In genomic region chr14:58662759-58663158, GRCh38 we compare ENCODE assay signal across 16 cellular contexts. TPM values are rescaled to one million over a fixed set of nuclear protein-coding genes. Genes with fewer than 3 reads are reported as not detected.
DNase-seq lines count a peak whose midpoint lies in the region; ATAC-seq and TF ChIP-seq lines count a peak whose summit lies in the region.
"Had no signal": no experiment of that assay in that cellular context is flagged by ENCODE, and none has a peak within 500 bp of the region (broad histone marks: within the 10 kb centered on the region; RNA-seq: fewer than 3 reads in every experiment).

No MANE protein-coding gene starts in this region.

- DNase-seq in DMS 273 (lab: John Stamatoyannopoulos, UW; ENCODE audit: unreplicated experiment) (peak; percentile 33), DMS 273 treated with DMSO at 0.1 percent for 48 hours (lab: John Stamatoyannopoulos, UW) (no peak), activated T-cell treated with anti-CD3 and anti-CD28 coated beads for 4 hours (no peak), T-helper 17 cell (no peak), GM13976 (ENCODE audit: low spot score) (no peak)
- no peak for DNase-seq in activated T-cell treated with anti-CD3 and anti-CD28 coated beads, Interleukin-2, amount 50 U/mL, for 72 hours
- DNase-seq: GDM1, GOT3, KG1, NCI-H1436 had no signal

- no peak overlapping the region for H3K4me3 ChIP-seq in neutrophil (ENCODE audit: low read depth in 1 of 2, low read length in 1 of 2)

- H3K9me3 ChIP-seq in T-helper 17 cell (ENCODE audit: control insufficient read depth, low read length, poor library complexity, severe bottlenecking): no peaks in the 10 kb centered on the region
- H3K9me3 ChIP-seq in neutrophil: no peaks in the 10 kb centered on the region

- in situ Hi-C loops in GM13976 (cut with MboI; ENCODE audit: low sequenced_read_pairs, unreplicated experiment): no loop called here

- TF ChIP-seq CTCF in neutrophil (IDR thresholded peaks at IDR 0.05): no peak
- TF ChIP-seq CTCF in GM13976 (IDR thresholded peaks at IDR 0.05; ENCODE audit: borderline replicate concordance, control extremely low read depth, extremely low read depth, insufficient read depth, missing control alignments): no peak

- H3K4me1 Mint-ChIP-seq in activated T-cell treated with anti-CD3 and anti-CD28 coated beads, Interleukin-2, amount 50 U/mL, for 72 hours (ENCODE audit: low read depth): peaks cover 58% of the 10 kb centered on the region
- peaks cover 5% of the 10 kb centered on the region for H3K4me1 Mint-ChIP-seq in T-helper 17 cell
- H3K4me1 Mint-ChIP-seq: B cell had no signal

- H3K27me3 ChIP-seq in neutrophil: no peaks in the 10 kb centered on the region

- no peak overlapping the region for H3K4me3 Mint-ChIP-seq in activated T-cell treated with anti-CD3 and anti-CD28 coated beads, Interleukin-2, amount 50 U/mL, for 72 hours
- no peak overlapping the region for H3K4me3 Mint-ChIP-seq in T-helper 17 cell
- H3K4me3 Mint-ChIP-seq: B cell; CD4-positive, CD25-positive, alpha-beta regulatory T cell had no signal

- no peaks in the 10 kb centered on the region for H3K36me3 ChIP-seq in neutrophil

- H3K27me3 Mint-ChIP-seq in activated T-cell treated with anti-CD3 and anti-CD28 coated beads, Interleukin-2, amount 50 U/mL, for 72 hours (ENCODE audit: low read depth): no peaks in the 10 kb centered on the region
- H3K27me3 Mint-ChIP-seq in T-helper 17 cell: peaks cover 23% of the 10 kb centered on the region
- H3K27me3 Mint-ChIP-seq: B cell had no signal

- peaks cover 29 to 39% of the 10 kb centered on the region in 2 experiments for H3K4me1 ChIP-seq in neutrophil (ENCODE audit: control insufficient read depth in 1 of 2, insufficient read depth in 1 of 2, low read depth in 1 of 2, low read length in 1 of 2)

- H3K36me3 Mint-ChIP-seq in activated T-cell treated with anti-CD3 and anti-CD28 coated beads, Interleukin-2, amount 50 U/mL, for 72 hours (ENCODE audit: insufficient read depth in 2 of 2): no peaks in the 10 kb centered on the region
- H3K36me3 Mint-ChIP-seq in T-helper 17 cell (ENCODE audit: low read depth): no peaks in the 10 kb centered on the region
- H3K36me3 Mint-ChIP-seq: CD4-positive, CD25-positive, alpha-beta regulatory T cell had no signal

- no peaks in the 10 kb centered on the region for H3K9me3 Mint-ChIP-seq in activated T-cell treated with anti-CD3 and anti-CD28 coated beads, Interleukin-2, amount 50 U/mL, for 72 hours
- H3K9me3 Mint-ChIP-seq: CD4-positive, CD25-positive, alpha-beta regulatory T cell had no signal

- H3K27ac Mint-ChIP-seq in activated T-cell treated with anti-CD3 and anti-CD28 coated beads, Interleukin-2, amount 50 U/mL, for 72 hours: peak overlapping the region; percentile 45
- H3K27ac Mint-ChIP-seq in T-helper 17 cell: peak overlapping the region; percentile 51
- H3K27ac Mint-ChIP-seq: B cell had no signal

- peak overlapping the region; percentile 59 for H3K27ac ChIP-seq in neutrophil
- H3K27ac ChIP-seq: 22Rv1 had no signal

- no peak for ATAC-seq in activated T-cell treated with anti-CD3 and anti-CD28 coated beads, Interleukin-2, amount 50 U/mL, for 72 hours (replicated peaks in 1 of 2)
- ATAC-seq in T-helper 17 cell (no peak), HG02973 (IDR thresholded peaks at IDR 0.05; ENCODE audit: unreplicated experiment) (no peak)
- ATAC-seq: HepG2 had no signal

RNA-seq across cellular contexts. Expression of gene DACT1, which starts 25.0 kb away (rescaled TPM):
- total RNA-seq in activated T-cell treated with anti-CD3 and anti-CD28 coated beads, Interleukin-2, amount 50 U/mL, for 72 hours: 10 to 100 TPM; 11.3 to 15.1 TPM
- total RNA-seq in T-helper 17 cell: 1 to 10 TPM in 1 of 2 donors, under 1 TPM in 1; 0.91 to 1.8 TPM
- total RNA-seq: HepG2 had no signal

Comparison
In these comparisons a context has a peak if more than half of its experiments do, and no peak if none do; other contexts are left out.
1. RNA of gene DACT1, which starts 25.0 kb away (total RNA-seq): 11.3 to 15.1 TPM in activated T-cell treated with anti-CD3 and anti-CD28 coated beads, Interleukin-2, amount 50 U/mL, for 72 hours; 0.91 to 1.8 TPM in T-helper 17 cell; every median in the first group is over 4 times any median in the second.